In the genomic region with DNA sequence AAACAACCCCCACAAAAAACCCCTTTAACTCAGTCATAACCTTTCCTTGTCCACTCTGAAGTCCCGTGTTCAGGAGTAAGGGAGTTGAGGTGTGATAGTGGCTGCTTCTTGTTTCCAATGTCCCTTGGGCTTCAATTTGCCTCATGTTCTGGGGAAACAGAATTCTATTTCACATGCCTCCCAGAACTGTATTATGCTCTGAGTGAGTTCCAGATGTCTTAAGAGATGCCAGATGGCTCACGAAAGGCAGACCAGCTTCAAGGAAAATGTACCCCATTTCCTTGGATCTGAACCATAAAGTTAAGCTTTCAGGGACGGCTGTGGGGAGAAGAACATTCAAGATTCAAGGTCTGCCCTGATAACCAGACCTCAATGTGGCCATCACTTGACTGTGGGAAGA, we compare ENCODE assay signal across 29 cellular contexts. TPM values are rescaled to one million over a fixed set of nuclear protein-coding genes. Genes with fewer than 3 reads are reported as not detected.
"Had no signal": no experiment of that assay in that cellular context is flagged by ENCODE, and none has a peak within 500 bp of the region (broad histone marks: within the 10 kb centered on the region; RNA-seq: fewer than 3 reads in every experiment).

No MANE protein-coding gene starts in this region.

- ATAC-seq: activated CD8-positive, alpha-beta memory T cell treated with anti-CD3 and anti-CD28 coated beads, Interleukin-2, amount 10 ng/mL, durations not matched to agents 7 days and 5 days; activated T-helper 17 cell treated with anti-CD3 and anti-CD28 coated beads, Interleukin-2, amount 50 U/mL, for 72 hours; K562; Panc1; Right ventricle myocardium inferior; T-cell had no signal

- DNase-seq: activated B cell treated with CpG ODN at 0.5 μM for 24 hours; activated CD4-positive, alpha-beta T cell treated with anti-CD3 and anti-CD28 coated beads for 1 hour; activated CD4-positive, alpha-beta T cell treated with anti-CD3 and anti-CD28 coated beads, Interleukin-2, amount 10 ng/mL, durations not matched to agents 24 days and 14 days; activated CD4-positive, alpha-beta T cell treated with anti-CD3 and anti-CD28 coated beads, Interleukin-2, amount 50 U/mL, for 48 hours; activated CD8-positive, alpha-beta memory T cell treated with anti-CD3 and anti-CD28 coated beads, Interleukin-2, amount 10 ng/mL, durations not matched to agents 7 days and 5 days; activated gamma-delta T cell; activated naive CD4-positive, alpha-beta T cell treated with anti-CD3 and anti-CD28 coated beads for 36 hours; activated T-cell treated with anti-CD3 and anti-CD28 coated beads, Interleukin-2, amount 50 U/mL, for 48 hours; Karpas-422; MM.1S; NCI-H1105 treated with DMSO at 0.1 percent for 48 hours; NCI-H1436 treated with DMSO at 0.1 percent for 48 hours; NCI-H187; NCI-H2081; NCI-H2227 treated with DMSO at 0.1 percent for 48 hours; NCI-H446 treated with DMSO at 0.1 percent for 48 hours; NCI-H69; NK-92 treated with Interleukin-12 subunit alpha and Interleukin-12 subunit beta, amount 100 ng/mL, for 24 hours; OCI-M1; RPMI8226; T-cell; T-helper 2 cell; T1000 had no signal

- H3K4me3 ChIP-seq: K562, SK-N-MC had no signal

- H3K27ac ChIP-seq: SK-N-MC had no signal

RNA-seq across cellular contexts. Expression of a gene that starts 42.5 kb away (rescaled TPM):
- total RNA-seq: activated B cell treated with CpG ODN at 0.5 μM for 24 hours; activated CD4-positive, alpha-beta T cell treated with anti-CD3 and anti-CD28 coated beads, Interleukin-2, amount 10 ng/mL, durations not matched to agents 24 days and 14 days; activated CD8-positive, alpha-beta memory T cell treated with anti-CD3 and anti-CD28 coated beads, Interleukin-2, amount 10 ng/mL, durations not matched to agents 7 days and 5 days; activated naive CD4-positive, alpha-beta T cell treated with anti-CD3 and anti-CD28 coated beads for 36 hours; activated T-helper 17 cell treated with anti-CD3 and anti-CD28 coated beads, Interleukin-2, amount 50 U/mL, for 72 hours; cardiac septum; K562; Right ventricle myocardium inferior; T-cell had no signal
- polyA plus RNA-seq: K562 had no signal
